ENCODE assay signal across 20 cellular contexts in genomic region chr11:111917312-111917711, GRCh38. TPM values are rescaled to one million over a fixed set of nuclear protein-coding genes. Genes with fewer than 3 reads are reported as not detected.
DNase-seq lines count a peak whose midpoint lies in the region; ATAC-seq, FAIRE-seq and TF ChIP-seq lines count a peak whose summit lies in the region.
"Had no signal": no experiment of that assay in that cellular context is flagged by ENCODE, and none has a peak within 500 bp of the region (broad histone marks: within the 10 kb centered on the region; RNA-seq: fewer than 3 reads in every experiment).

No MANE protein-coding gene starts in this region.

- H3K9me3 Mint-ChIP-seq in activated T-helper 2 cell treated with anti-CD3 and anti-CD28 coated beads, Interferon-gamma antibody, Interleukin-2, Interleukin-4, amounts not matched to agents 10 μg/mL and 5 μg/mL and 100 μg/mL, durations not matched to agents 14 hours and 24 hours and 36 hours: no peaks in the 10 kb centered on the region

- in situ Hi-C loops in HepG2 (cut with HindIII; ENCODE audit: extremely low pct_ligation_motif_present, low pct_unique_long_range_greater_than_20kb): no loop called here

- no peaks in the 10 kb centered on the region for H3K27me3 ChIP-seq in ascending aorta
- no peaks in the 10 kb centered on the region for H3K27me3 ChIP-seq in HepG2 (ENCODE audit: control insufficient read depth in 1 of 2, insufficient read depth in 2 of 2, low read length in 2 of 2)
- H3K27me3 ChIP-seq in skeletal muscle tissue (ENCODE audit: control insufficient read depth in 3 of 3, insufficient read depth in 3 of 3, low read length in 3 of 3): no peaks in the 10 kb centered on the region
- H3K27me3 ChIP-seq: Peyer's patch had no signal

- BruUV-seq in HepG2 (replicated peaks; lab: Mats Ljungman, UMichigan): no TSS peak

- no peak overlapping the region for H3K4me3 Mint-ChIP-seq in activated T-helper 2 cell treated with anti-CD3 and anti-CD28 coated beads, Interferon-gamma antibody, Interleukin-2, Interleukin-4, amounts not matched to agents 10 μg/mL and 5 μg/mL and 100 μg/mL, durations not matched to agents 14 hours and 24 hours and 36 hours (ENCODE audit: low read depth)

- H3K36me3 ChIP-seq in ascending aorta: no peaks in the 10 kb centered on the region
- no peaks in the 10 kb centered on the region for H3K36me3 ChIP-seq in HepG2 (replicated peaks in 1 of 2; ENCODE audit: control insufficient read depth in 1 of 2, insufficient read depth in 2 of 2, low read length in 2 of 2)
- H3K36me3 ChIP-seq in skeletal muscle tissue (ENCODE audit: control insufficient read depth in 3 of 3, insufficient read depth in 3 of 3, low read length in 3 of 3): no peaks in the 10 kb centered on the region
- H3K36me3 ChIP-seq: Peyer's patch had no signal

- TF ChIP-seq EP300 in HepG2 (IDR thresholded peaks at IDR 0.05; ENCODE audit: low read depth in 2 of 2, low read length in 2 of 2) (no peak), HepG2 (CRISPR knock-in tag; IDR thresholded peaks at IDR 0.05; ENCODE audit: borderline replicate concordance) (no peak)

- ATAC-seq in HepG2: no peak
- ATAC-seq: Right ventricle myocardium inferior had no signal

- no peak for FAIRE-seq in HepG2 (lab: Jason Lieb, UNC)
- FAIRE-seq: GM12891, GM18507 had no signal

- peaks cover 30% of the 10 kb centered on the region for H3K27me3 Mint-ChIP-seq in activated T-helper 2 cell treated with anti-CD3 and anti-CD28 coated beads, Interferon-gamma antibody, Interleukin-2, Interleukin-4, amounts not matched to agents 10 μg/mL and 5 μg/mL and 100 μg/mL, durations not matched to agents 14 hours and 24 hours and 36 hours (ENCODE audit: low read depth)

- POLR2A ChIA-PET in HepG2 (lab: Yijun Ruan, JAX): interaction anchor here (0.7 to 3.1 kb wide), 8 partner anchors 9 to 89 kb away, joined by 3 to 65 read pairs (median 6); partner anchors contain the start of gene ALG9

- intact Hi-C loops in ascending aorta (cut with DNase I): no loop called here
- intact Hi-C loops in HepG2 (cut with micrococcal nuclease; ENCODE audit: unreplicated experiment): no loop called here
- intact Hi-C loops in activated T-helper 2 cell treated with anti-CD3 and anti-CD28 coated beads, Interferon-gamma antibody, Interleukin-2, Interleukin-4, amounts not matched to agents 10 μg/mL and 5 μg/mL and 100 μg/mL, durations not matched to agents 14 hours and 24 hours and 36 hours (cut with micrococcal nuclease): no loop called here

- H3K36me3 Mint-ChIP-seq in activated T-helper 2 cell treated with anti-CD3 and anti-CD28 coated beads, Interferon-gamma antibody, Interleukin-2, Interleukin-4, amounts not matched to agents 10 μg/mL and 5 μg/mL and 100 μg/mL, durations not matched to agents 14 hours and 24 hours and 36 hours (ENCODE audit: low read depth): no peaks in the 10 kb centered on the region

- CTCF ChIA-PET in HepG2 (lab: Yijun Ruan, JAX; ENCODE audit: low intra/inter-chr PET ratio, low total read pairs): no interaction called here

- H3K4me1 ChIP-seq in ascending aorta (peaks cover 0 to 28% of the 10 kb centered on the region in 2 donors), HepG2 (ENCODE audit: insufficient read depth, low read length) (peaks cover 84% of the 10 kb centered on the region), skeletal muscle tissue (ENCODE audit: control insufficient read depth in 3 of 3, insufficient read depth in 3 of 3, low read length in 3 of 3) (peaks cover 40 to 62% (median 47%) of the 10 kb centered on the region in 3 donors)

- H3K4me3 ChIP-seq in ascending aorta (no peak overlapping the region), HepG2 (replicated peaks in 1 of 3; ENCODE audit: insufficient read depth in 1 of 3, low read depth in 2 of 3, low read length in 3 of 3) (peak overlapping the region in 2 of 3 experiments; percentile 58 to 66; a peak in 1 of 6 replicates), skeletal muscle tissue (ENCODE audit: low read length in 3 of 3) (no peak overlapping the region)
- H3K4me3 ChIP-seq: Peyer's patch, SK-N-MC had no signal

- TF ChIP-seq CTCF in ascending aorta (IDR thresholded peaks at IDR 0.05) (no peak), HepG2 (CRISPR knock-in tag; IDR thresholded peaks at IDR 0.05) (no peak)

- H3K9me3 ChIP-seq in ascending aorta (no peaks in the 10 kb centered on the region), HepG2 (ENCODE audit: low read length) (no peaks in the 10 kb centered on the region), skeletal muscle tissue (ENCODE audit: control insufficient read depth in 3 of 3, low read length in 3 of 3) (no peaks in the 10 kb centered on the region)
- H3K9me3 ChIP-seq: Peyer's patch had no signal

- 88% methylated on average over 2 of the region's 2 CpGs for WGBS in HepG2 (ENCODE audit: low lambda C conversion rate)

- H2AFZ ChIP-seq in HepG2 (ENCODE audit: low read length): no peak overlapping the region

- no peaks in the 10 kb centered on the region for H3K4me1 Mint-ChIP-seq in activated T-helper 2 cell treated with anti-CD3 and anti-CD28 coated beads, Interferon-gamma antibody, Interleukin-2, Interleukin-4, amounts not matched to agents 10 μg/mL and 5 μg/mL and 100 μg/mL, durations not matched to agents 14 hours and 24 hours and 36 hours (ENCODE audit: low read depth)

- no peak for TF ChIP-seq RAD21 in HepG2 (CRISPR knock-in tag; IDR thresholded peaks at IDR 0.05)

- no peak for TF ChIP-seq POLR2A in HepG2 (IDR thresholded peaks at IDR 0.05; ENCODE audit: insufficient read depth in 1 of 2, low read depth in 2 of 2, low read length in 2 of 2)

- H3K79me2 ChIP-seq in HepG2 (ENCODE audit: insufficient read depth, low read length): no peaks in the 10 kb centered on the region

- H3K4me2 ChIP-seq in HepG2 (ENCODE audit: low read depth, low read length): peak overlapping the region; percentile 75

- H3K9ac ChIP-seq in HepG2 (ENCODE audit: insufficient read depth, low read depth, low read length) (no peak overlapping the region), skeletal muscle tissue (ENCODE audit: low read depth in 1 of 3, low read length in 3 of 3) (no peak overlapping the region)
- H3K9ac ChIP-seq: KMS-11 had no signal

- peak overlapping the region; percentile 5 to 98 for H3K27ac ChIP-seq in ascending aorta
- H3K27ac ChIP-seq in HepG2 (ENCODE audit: extremely low read length, insufficient read depth, low read length): peak overlapping the region; percentile 66
- peak overlapping the region; percentile 80 for H3K27ac ChIP-seq in skeletal muscle tissue (ENCODE audit: low read depth, low read length)
- H3K27ac ChIP-seq: C4-2B, KMS-11, SK-N-MC had no signal

- no peak overlapping the region for H3K27ac Mint-ChIP-seq in activated T-helper 2 cell treated with anti-CD3 and anti-CD28 coated beads, Interferon-gamma antibody, Interleukin-2, Interleukin-4, amounts not matched to agents 10 μg/mL and 5 μg/mL and 100 μg/mL, durations not matched to agents 14 hours and 24 hours and 36 hours

- DNase-seq in ascending aorta (ENCODE audit: low spot score in 2 of 2) (no peak), HepG2 (ENCODE audit: low spot score) (no peak), inferior parietal cortex (ENCODE audit: extremely low spot score) (no peak), NCI-H345 (lab: John Stamatoyannopoulos, UW) (no peak)
- no peak for DNase-seq in activated T-helper 2 cell treated with anti-CD3 and anti-CD28 coated beads, Interferon-gamma antibody, Interleukin-2, Interleukin-4, amounts not matched to agents 10 μg/mL and 5 μg/mL and 100 μg/mL, durations not matched to agents 14 hours and 24 hours and 36 hours (ENCODE audit: low spot score)
- DNase-seq: GF-D8, GOT3, NCI-H1048, NCI-H2081 treated with DMSO at 0.1 percent for 48 hours, NCI-H510A treated with DMSO at 0.1 percent for 48 hours, Peyer's patch had no signal

- H4K20me1 ChIP-seq in HepG2 (ENCODE audit: insufficient read depth, low read length): no peaks in the 10 kb centered on the region

RNA-seq across cellular contexts. Expression of gene C11orf52, which starts 1.4 kb away (rescaled TPM):
- total RNA-seq in ascending aorta (not detected), HepG2 (2016; rRNA removed; fragmentation: Illumina TruSeq; extraction: Trizol) (7.4 and 10.5 TPM in 2 replicates), skeletal muscle tissue (0.52 TPM)
- 4.1 and 5.5 TPM in 2 replicates for total RNA-seq in HepG2 (2016; cell fraction: cytosol; rRNA removed; fragmentation: Illumina TruSeq; extraction: Trizol; ENCODE audit: low read depth)
- 6.8 and 7.2 TPM in 2 replicates for total RNA-seq in HepG2 (2016; cell fraction: insoluble cytoplasmic fraction; rRNA removed; fragmentation: Illumina TruSeq; extraction: Trizol)
- 8.8 and 9.2 TPM in 2 replicates for total RNA-seq in HepG2 (2016; cell fraction: membrane; rRNA removed; fragmentation: Illumina TruSeq; extraction: Trizol)
- 4.1 and 4.7 TPM in 2 replicates for total RNA-seq in HepG2 (2016; cell fraction: nucleus; rRNA removed; fragmentation: Illumina TruSeq; extraction: Trizol)
- polyA plus RNA-seq in HepG2 (2011; rRNA removed): 11.0 and 16.5 TPM in 2 replicates
- polyA plus RNA-seq in HepG2 (2011; cell fraction: cytosol; rRNA removed): 13.1 and 14.8 TPM in 2 replicates
- polyA plus RNA-seq in HepG2 (2011; cell fraction: nucleus; rRNA removed): 5.6 and 8.0 TPM in 2 replicates
- polyA plus RNA-seq in HepG2 (2012): 9.9 and 12.8 TPM in 2 replicates
- 5.0 TPM in 2 replicates for polyA plus RNA-seq in HepG2 (2016; cell fraction: cytosol; fragmentation: Illumina TruSeq; extraction: Trizol; ENCODE audit: low read depth)
- polyA plus RNA-seq in HepG2 (2016; cell fraction: insoluble cytoplasmic fraction; fragmentation: Illumina TruSeq; extraction: Trizol; ENCODE audit: low read depth): 9.5 and 12.3 TPM in 2 replicates
- 9.8 and 10.0 TPM in 2 replicates for polyA plus RNA-seq in HepG2 (2016; cell fraction: membrane; fragmentation: Illumina TruSeq; extraction: Trizol; ENCODE audit: low read depth)
- 8.5 and 9.1 TPM in 2 replicates for polyA plus RNA-seq in HepG2 (2016; cell fraction: nucleus; fragmentation: Illumina TruSeq; extraction: Trizol; ENCODE audit: insufficient read depth, low read depth)
- polyA minus RNA-seq in HepG2 (2011; rRNA and poly(A)+ RNA removed; ENCODE audit: low replicate concordance): 3.9 TPM in 1 of 2 replicates, not detected in the other
- polyA minus RNA-seq in HepG2 (2011; cell fraction: cytosol; rRNA and poly(A)+ RNA removed): 3.7 and 7.0 TPM in 2 replicates
- polyA minus RNA-seq in HepG2 (2011; cell fraction: nucleus; rRNA and poly(A)+ RNA removed): 3.3 and 5.7 TPM in 2 replicates
- not detected in 2 replicates for total RNA-seq in activated T-helper 2 cell treated with anti-CD3 and anti-CD28 coated beads, Interferon-gamma antibody, Interleukin-2, Interleukin-4, amounts not matched to agents 10 μg/mL and 5 μg/mL and 100 μg/mL, durations not matched to agents 14 hours and 24 hours and 36 hours
- total RNA-seq: Daoy, M059J had no signal

RNA-seq across cellular contexts. Expression of gene HSPB2, which starts 4.8 kb away (rescaled TPM):
- total RNA-seq in ascending aorta (not detected), HepG2 (2016; rRNA removed; fragmentation: Illumina TruSeq; extraction: Trizol) (not detected in 2 replicates), skeletal muscle tissue (16.7 TPM)
- not detected in 2 replicates for total RNA-seq in HepG2 (2016; cell fraction: cytosol; rRNA removed; fragmentation: Illumina TruSeq; extraction: Trizol; ENCODE audit: low read depth)
- total RNA-seq in HepG2 (2016; cell fraction: insoluble cytoplasmic fraction; rRNA removed; fragmentation: Illumina TruSeq; extraction: Trizol): not detected in 2 replicates
- not detected in 2 replicates for total RNA-seq in HepG2 (2016; cell fraction: membrane; rRNA removed; fragmentation: Illumina TruSeq; extraction: Trizol)
- total RNA-seq in HepG2 (2016; cell fraction: nucleus; rRNA removed; fragmentation: Illumina TruSeq; extraction: Trizol): not detected in 2 replicates
- 0.04 TPM in 1 of 2 replicates, not detected in the other for polyA plus RNA-seq in HepG2 (2011; rRNA removed)
- 0.05 TPM in 1 of 2 replicates, not detected in the other for polyA plus RNA-seq in HepG2 (2011; cell fraction: cytosol; rRNA removed)
- 0.32 and 0.45 TPM in 2 replicates for polyA plus RNA-seq in HepG2 (2011; cell fraction: nucleus; rRNA removed)
- not detected in 2 replicates for polyA plus RNA-seq in HepG2 (2012)
- polyA plus RNA-seq in HepG2 (2016; cell fraction: cytosol; fragmentation: Illumina TruSeq; extraction: Trizol; ENCODE audit: low read depth): not detected in 2 replicates
- not detected in 2 replicates for polyA plus RNA-seq in HepG2 (2016; cell fraction: insoluble cytoplasmic fraction; fragmentation: Illumina TruSeq; extraction: Trizol; ENCODE audit: low read depth)
- not detected in 2 replicates for polyA plus RNA-seq in HepG2 (2016; cell fraction: membrane; fragmentation: Illumina TruSeq; extraction: Trizol; ENCODE audit: low read depth)
- polyA plus RNA-seq in HepG2 (2016; cell fraction: nucleus; fragmentation: Illumina TruSeq; extraction: Trizol; ENCODE audit: insufficient read depth, low read depth): not detected in 2 replicates
- polyA minus RNA-seq in HepG2 (2011; rRNA and poly(A)+ RNA removed; ENCODE audit: low replicate concordance): 0.20 TPM in 1 of 2 replicates, not detected in the other
- polyA minus RNA-seq in HepG2 (2011; cell fraction: cytosol; rRNA and poly(A)+ RNA removed): not detected in 2 replicates
- not detected in 2 replicates for polyA minus RNA-seq in HepG2 (2011; cell fraction: nucleus; rRNA and poly(A)+ RNA removed)
- total RNA-seq in activated T-helper 2 cell treated with anti-CD3 and anti-CD28 coated beads, Interferon-gamma antibody, Interleukin-2, Interleukin-4, amounts not matched to agents 10 μg/mL and 5 μg/mL and 100 μg/mL, durations not matched to agents 14 hours and 24 hours and 36 hours: not detected in 2 replicates
- total RNA-seq: Daoy, M059J had no signal

RNA-seq across cellular contexts. Expression of gene CRYAB, which starts 5.7 kb away (rescaled TPM):
- total RNA-seq in ascending aorta: 288 TPM
- 0.55 and 0.69 TPM in 2 replicates for total RNA-seq in HepG2 (2016; rRNA removed; fragmentation: Illumina TruSeq; extraction: Trizol)
- 0.88 and 1.2 TPM in 2 replicates for total RNA-seq in HepG2 (2016; cell fraction: cytosol; rRNA removed; fragmentation: Illumina TruSeq; extraction: Trizol; ENCODE audit: low read depth)
- 0.63 and 1.1 TPM in 2 replicates for total RNA-seq in HepG2 (2016; cell fraction: insoluble cytoplasmic fraction; rRNA removed; fragmentation: Illumina TruSeq; extraction: Trizol)
- 0.80 and 1.1 TPM in 2 replicates for total RNA-seq in HepG2 (2016; cell fraction: membrane; rRNA removed; fragmentation: Illumina TruSeq; extraction: Trizol)
- not detected in 2 replicates for total RNA-seq in HepG2 (2016; cell fraction: nucleus; rRNA removed; fragmentation: Illumina TruSeq; extraction: Trizol)
- 0.24 and 1.1 TPM in 2 replicates for polyA plus RNA-seq in HepG2 (2011; rRNA removed)
- 0.35 and 0.36 TPM in 2 replicates for polyA plus RNA-seq in HepG2 (2011; cell fraction: cytosol; rRNA removed)
- 0.74 and 1.7 TPM in 2 replicates for polyA plus RNA-seq in HepG2 (2011; cell fraction: nucleus; rRNA removed)
- 0.70 and 0.88 TPM in 2 replicates for polyA plus RNA-seq in HepG2 (2012)
- 0.90 and 1.9 TPM in 2 replicates for polyA plus RNA-seq in HepG2 (2016; cell fraction: cytosol; fragmentation: Illumina TruSeq; extraction: Trizol; ENCODE audit: low read depth)
- polyA plus RNA-seq in HepG2 (2016; cell fraction: insoluble cytoplasmic fraction; fragmentation: Illumina TruSeq; extraction: Trizol; ENCODE audit: low read depth): 1.3 and 1.6 TPM in 2 replicates
- polyA plus RNA-seq in HepG2 (2016; cell fraction: membrane; fragmentation: Illumina TruSeq; extraction: Trizol; ENCODE audit: low read depth): 1.4 TPM in 2 replicates
- 1.4 and 4.7 TPM in 2 replicates for polyA plus RNA-seq in HepG2 (2016; cell fraction: nucleus; fragmentation: Illumina TruSeq; extraction: Trizol; ENCODE audit: insufficient read depth, low read depth)
- 0.70 TPM in 1 of 2 replicates, not detected in the other for polyA minus RNA-seq in HepG2 (2011; rRNA and poly(A)+ RNA removed; ENCODE audit: low replicate concordance)
- not detected in 2 replicates for polyA minus RNA-seq in HepG2 (2011; cell fraction: cytosol; rRNA and poly(A)+ RNA removed)
- not detected in 2 replicates for polyA minus RNA-seq in HepG2 (2011; cell fraction: nucleus; rRNA and poly(A)+ RNA removed)
- 37.6 TPM for total RNA-seq in skeletal muscle tissue
- not detected in 2 replicates for total RNA-seq in activated T-helper 2 cell treated with anti-CD3 and anti-CD28 coated beads, Interferon-gamma antibody, Interleukin-2, Interleukin-4, amounts not matched to agents 10 μg/mL and 5 μg/mL and 100 μg/mL, durations not matched to agents 14 hours and 24 hours and 36 hours
- total RNA-seq: Daoy had no signal

RNA-seq across cellular contexts. Expression of gene DIXDC1, which starts 19.8 kb away (rescaled TPM):
- total RNA-seq in ascending aorta: 48.9 TPM
- 25.0 and 29.7 TPM in 2 replicates for total RNA-seq in HepG2 (2016; rRNA removed; fragmentation: Illumina TruSeq; extraction: Trizol)
- 3.1 and 3.8 TPM in 2 replicates for total RNA-seq in HepG2 (2016; cell fraction: cytosol; rRNA removed; fragmentation: Illumina TruSeq; extraction: Trizol; ENCODE audit: low read depth)
- 25.9 and 27.6 TPM in 2 replicates for total RNA-seq in HepG2 (2016; cell fraction: insoluble cytoplasmic fraction; rRNA removed; fragmentation: Illumina TruSeq; extraction: Trizol)
- total RNA-seq in HepG2 (2016; cell fraction: membrane; rRNA removed; fragmentation: Illumina TruSeq; extraction: Trizol): 9.8 and 10.5 TPM in 2 replicates
- total RNA-seq in HepG2 (2016; cell fraction: nucleus; rRNA removed; fragmentation: Illumina TruSeq; extraction: Trizol): 23.5 and 24.4 TPM in 2 replicates
- 7.8 and 10.4 TPM in 2 replicates for polyA plus RNA-seq in HepG2 (2011; rRNA removed)
- polyA plus RNA-seq in HepG2 (2011; cell fraction: cytosol; rRNA removed): 5.8 and 6.4 TPM in 2 replicates
- polyA plus RNA-seq in HepG2 (2011; cell fraction: nucleus; rRNA removed): 8.3 and 10.8 TPM in 2 replicates
- polyA plus RNA-seq in HepG2 (2012): 5.4 and 8.1 TPM in 2 replicates
- 0.92 and 1.2 TPM in 2 replicates for polyA plus RNA-seq in HepG2 (2016; cell fraction: cytosol; fragmentation: Illumina TruSeq; extraction: Trizol; ENCODE audit: low read depth)
- polyA plus RNA-seq in HepG2 (2016; cell fraction: insoluble cytoplasmic fraction; fragmentation: Illumina TruSeq; extraction: Trizol; ENCODE audit: low read depth): 18.3 and 18.5 TPM in 2 replicates
- 3.9 and 4.0 TPM in 2 replicates for polyA plus RNA-seq in HepG2 (2016; cell fraction: membrane; fragmentation: Illumina TruSeq; extraction: Trizol; ENCODE audit: low read depth)
- polyA plus RNA-seq in HepG2 (2016; cell fraction: nucleus; fragmentation: Illumina TruSeq; extraction: Trizol; ENCODE audit: insufficient read depth, low read depth): 15.8 and 16.2 TPM in 2 replicates
- 14.7 and 35.3 TPM in 2 replicates for polyA minus RNA-seq in HepG2 (2011; rRNA and poly(A)+ RNA removed; ENCODE audit: low replicate concordance)
- 13.1 and 16.2 TPM in 2 replicates for polyA minus RNA-seq in HepG2 (2011; cell fraction: cytosol; rRNA and poly(A)+ RNA removed)
- polyA minus RNA-seq in HepG2 (2011; cell fraction: nucleus; rRNA and poly(A)+ RNA removed): 27.1 and 33.9 TPM in 2 replicates
- 23.0 TPM for total RNA-seq in skeletal muscle tissue
- total RNA-seq in activated T-helper 2 cell treated with anti-CD3 and anti-CD28 coated beads, Interferon-gamma antibody, Interleukin-2, Interleukin-4, amounts not matched to agents 10 μg/mL and 5 μg/mL and 100 μg/mL, durations not matched to agents 14 hours and 24 hours and 36 hours: 30.0 and 30.7 TPM in 2 replicates

RNA-seq across cellular contexts. Expression of gene CFAP68, which starts 38.0 kb away (rescaled TPM):
- total RNA-seq in ascending aorta: not detected
- total RNA-seq in HepG2 (2016; rRNA removed; fragmentation: Illumina TruSeq; extraction: Trizol): 22.2 and 23.9 TPM in 2 replicates
- total RNA-seq in HepG2 (2016; cell fraction: cytosol; rRNA removed; fragmentation: Illumina TruSeq; extraction: Trizol; ENCODE audit: low read depth): 19.0 and 21.8 TPM in 2 replicates
- total RNA-seq in HepG2 (2016; cell fraction: insoluble cytoplasmic fraction; rRNA removed; fragmentation: Illumina TruSeq; extraction: Trizol): 20.6 and 27.8 TPM in 2 replicates
- total RNA-seq in HepG2 (2016; cell fraction: membrane; rRNA removed; fragmentation: Illumina TruSeq; extraction: Trizol): 34.5 and 36.6 TPM in 2 replicates
- 9.7 and 12.0 TPM in 2 replicates for total RNA-seq in HepG2 (2016; cell fraction: nucleus; rRNA removed; fragmentation: Illumina TruSeq; extraction: Trizol)
- 25.6 and 26.3 TPM in 2 replicates for polyA plus RNA-seq in HepG2 (2011; rRNA removed)
- polyA plus RNA-seq in HepG2 (2011; cell fraction: cytosol; rRNA removed): 14.9 and 18.5 TPM in 2 replicates
- polyA plus RNA-seq in HepG2 (2011; cell fraction: nucleus; rRNA removed): 5.4 and 9.9 TPM in 2 replicates
- polyA plus RNA-seq in HepG2 (2012): 27.0 and 32.4 TPM in 2 replicates
- 44.6 and 49.4 TPM in 2 replicates for polyA plus RNA-seq in HepG2 (2016; cell fraction: cytosol; fragmentation: Illumina TruSeq; extraction: Trizol; ENCODE audit: low read depth)
- 40.7 and 45.8 TPM in 2 replicates for polyA plus RNA-seq in HepG2 (2016; cell fraction: insoluble cytoplasmic fraction; fragmentation: Illumina TruSeq; extraction: Trizol; ENCODE audit: low read depth)
- polyA plus RNA-seq in HepG2 (2016; cell fraction: membrane; fragmentation: Illumina TruSeq; extraction: Trizol; ENCODE audit: low read depth): 53.9 and 57.5 TPM in 2 replicates
- 17.7 and 23.1 TPM in 2 replicates for polyA plus RNA-seq in HepG2 (2016; cell fraction: nucleus; fragmentation: Illumina TruSeq; extraction: Trizol; ENCODE audit: insufficient read depth, low read depth)
- polyA minus RNA-seq in HepG2 (2011; rRNA and poly(A)+ RNA removed; ENCODE audit: low replicate concordance): 3.1 and 8.5 TPM in 2 replicates
- polyA minus RNA-seq in HepG2 (2011; cell fraction: cytosol; rRNA and poly(A)+ RNA removed): 4.7 and 5.3 TPM in 2 replicates
- 3.1 and 6.0 TPM in 2 replicates for polyA minus RNA-seq in HepG2 (2011; cell fraction: nucleus; rRNA and poly(A)+ RNA removed)
- total RNA-seq in skeletal muscle tissue: 6.8 TPM
- total RNA-seq in activated T-helper 2 cell treated with anti-CD3 and anti-CD28 coated beads, Interferon-gamma antibody, Interleukin-2, Interleukin-4, amounts not matched to agents 10 μg/mL and 5 μg/mL and 100 μg/mL, durations not matched to agents 14 hours and 24 hours and 36 hours: 19.4 and 22.2 TPM in 2 replicates

Comparison
In these comparisons a context has a peak if more than half of its experiments do, and no peak if none do; other contexts are left out.
1. H3K4me3 ChIP-seq: peak in HepG2 (2 of 3); none in ascending aorta (0 of 2) and skeletal muscle tissue (0 of 3).
2. RNA of gene HSPB2, which starts 4.8 kb away (total RNA-seq): 16.7 TPM in skeletal muscle tissue (single experiment); not detected in ascending aorta (single experiment), not detected in HepG2 and not detected in activated T-helper 2 cell treated with anti-CD3 and anti-CD28 coated beads, Interferon-gamma antibody, Interleukin-2, Interleukin-4, amounts not matched to agents 10 μg/mL and 5 μg/mL and 100 μg/mL, durations not matched to agents 14 hours and 24 hours and 36 hours; every median in the first group is over 10 times any median in the second.
3. RNA of gene CRYAB, which starts 5.7 kb away (total RNA-seq): 288 TPM in ascending aorta (single experiment) and 37.6 TPM in skeletal muscle tissue (single experiment); 0.55 to 1.2 TPM in HepG2 and not detected in activated T-helper 2 cell treated with anti-CD3 and anti-CD28 coated beads, Interferon-gamma antibody, Interleukin-2, Interleukin-4, amounts not matched to agents 10 μg/mL and 5 μg/mL and 100 μg/mL, durations not matched to agents 14 hours and 24 hours and 36 hours; every median in the first group is over 10 times any median in the second.
4. Peak in every context shown above with its lines, with median percentiles within 50 percentile points of each other: H3K27ac ChIP-seq.